ENCODE assay signal across 1 cellular context in genomic region chr12:50400104-50400637, GRCh38.
TF ChIP-seq lines count a peak whose summit lies in the region.

No MANE protein-coding gene starts in this region.

TF ChIP-seq in WTC11, 78 proteins besides CTCF, POLR2A, EP300 and RAD21 (continued from another document):
- no peak for TF ChIP-seq ZNF425 (CRISPR knock-in tag; conservative IDR thresholded peaks at IDR 0.05)
- TF ChIP-seq AFF4 (CRISPR knock-in tag; IDR thresholded peaks at IDR 0.05; ENCODE audit: borderline replicate concordance) = no peak
- no peak for TF ChIP-seq JUN (CRISPR knock-in tag; IDR thresholded peaks at IDR 0.05)
